ENCODE assay signal across 2 cellular contexts in the genomic region with DNA sequence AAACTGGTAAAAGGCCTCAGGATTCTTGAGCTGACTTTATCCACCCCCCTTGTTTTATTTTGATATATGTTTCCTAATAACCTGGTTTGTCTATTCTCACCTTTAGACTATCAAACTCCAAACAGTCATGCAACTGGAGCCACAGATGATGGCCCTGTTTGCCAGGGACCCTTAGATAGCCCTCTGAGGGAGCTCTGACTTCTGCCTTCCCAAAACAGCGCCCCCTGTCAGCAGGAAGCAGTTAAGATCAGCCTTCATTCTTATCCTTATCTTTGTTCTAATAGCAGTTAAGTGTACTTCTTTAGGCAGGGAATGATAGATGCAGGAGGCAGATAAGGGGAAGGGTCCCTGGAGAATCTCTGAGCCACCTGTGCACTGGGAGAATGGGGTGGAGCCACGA.
TF ChIP-seq lines count a peak whose summit lies in the region.

No MANE protein-coding gene starts in this region.

TF ChIP-seq in HCT116, 20 proteins besides CTCF, POLR2A, EP300 and RAD21:
- TF ChIP-seq, protein P1, sequence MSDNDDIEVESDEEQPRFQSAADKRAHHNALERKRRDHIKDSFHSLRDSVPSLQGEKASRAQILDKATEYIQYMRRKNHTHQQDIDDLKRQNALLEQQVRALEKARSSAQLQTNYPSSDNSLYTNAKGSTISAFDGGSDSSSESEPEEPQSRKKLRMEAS (IDR thresholded peaks at IDR 0.05) = no peak
- TF ChIP-seq, protein P2, sequence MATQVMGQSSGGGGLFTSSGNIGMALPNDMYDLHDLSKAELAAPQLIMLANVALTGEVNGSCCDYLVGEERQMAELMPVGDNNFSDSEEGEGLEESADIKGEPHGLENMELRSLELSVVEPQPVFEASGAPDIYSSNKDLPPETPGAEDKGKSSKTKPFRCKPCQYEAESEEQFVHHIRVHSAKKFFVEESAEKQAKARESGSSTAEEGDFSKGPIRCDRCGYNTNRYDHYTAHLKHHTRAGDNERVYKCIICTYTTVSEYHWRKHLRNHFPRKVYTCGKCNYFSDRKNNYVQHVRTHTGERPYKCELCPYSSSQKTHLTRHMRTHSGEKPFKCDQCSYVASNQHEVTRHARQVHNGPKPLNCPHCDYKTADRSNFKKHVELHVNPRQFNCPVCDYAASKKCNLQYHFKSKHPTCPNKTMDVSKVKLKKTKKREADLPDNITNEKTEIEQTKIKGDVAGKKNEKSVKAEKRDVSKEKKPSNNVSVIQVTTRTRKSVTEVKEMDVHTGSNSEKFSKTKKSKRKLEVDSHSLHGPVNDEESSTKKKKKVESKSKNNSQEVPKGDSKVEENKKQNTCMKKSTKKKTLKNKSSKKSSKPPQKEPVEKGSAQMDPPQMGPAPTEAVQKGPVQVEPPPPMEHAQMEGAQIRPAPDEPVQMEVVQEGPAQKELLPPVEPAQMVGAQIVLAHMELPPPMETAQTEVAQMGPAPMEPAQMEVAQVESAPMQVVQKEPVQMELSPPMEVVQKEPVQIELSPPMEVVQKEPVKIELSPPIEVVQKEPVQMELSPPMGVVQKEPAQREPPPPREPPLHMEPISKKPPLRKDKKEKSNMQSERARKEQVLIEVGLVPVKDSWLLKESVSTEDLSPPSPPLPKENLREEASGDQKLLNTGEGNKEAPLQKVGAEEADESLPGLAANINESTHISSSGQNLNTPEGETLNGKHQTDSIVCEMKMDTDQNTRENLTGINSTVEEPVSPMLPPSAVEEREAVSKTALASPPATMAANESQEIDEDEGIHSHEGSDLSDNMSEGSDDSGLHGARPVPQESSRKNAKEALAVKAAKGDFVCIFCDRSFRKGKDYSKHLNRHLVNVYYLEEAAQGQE (IDR thresholded peaks at IDR 0.05; ENCODE audit: low read depth) = no peak
- no peak for TF ChIP-seq TCF7L2 (IDR thresholded peaks at IDR 0.05; ENCODE audit: borderline replicate concordance, extremely low read depth, insufficient read depth, insufficient read length)
- TF ChIP-seq EZH2phosphoT487 (IDR thresholded peaks at IDR 0.05; ENCODE audit: borderline replicate concordance) = no peak
- TF ChIP-seq ZFX (IDR thresholded peaks at IDR 0.05) = no peak
- no peak for TF ChIP-seq CBX3 (IDR thresholded peaks at IDR 0.05; ENCODE audit: low read depth)
- TF ChIP-seq, protein P3, sequence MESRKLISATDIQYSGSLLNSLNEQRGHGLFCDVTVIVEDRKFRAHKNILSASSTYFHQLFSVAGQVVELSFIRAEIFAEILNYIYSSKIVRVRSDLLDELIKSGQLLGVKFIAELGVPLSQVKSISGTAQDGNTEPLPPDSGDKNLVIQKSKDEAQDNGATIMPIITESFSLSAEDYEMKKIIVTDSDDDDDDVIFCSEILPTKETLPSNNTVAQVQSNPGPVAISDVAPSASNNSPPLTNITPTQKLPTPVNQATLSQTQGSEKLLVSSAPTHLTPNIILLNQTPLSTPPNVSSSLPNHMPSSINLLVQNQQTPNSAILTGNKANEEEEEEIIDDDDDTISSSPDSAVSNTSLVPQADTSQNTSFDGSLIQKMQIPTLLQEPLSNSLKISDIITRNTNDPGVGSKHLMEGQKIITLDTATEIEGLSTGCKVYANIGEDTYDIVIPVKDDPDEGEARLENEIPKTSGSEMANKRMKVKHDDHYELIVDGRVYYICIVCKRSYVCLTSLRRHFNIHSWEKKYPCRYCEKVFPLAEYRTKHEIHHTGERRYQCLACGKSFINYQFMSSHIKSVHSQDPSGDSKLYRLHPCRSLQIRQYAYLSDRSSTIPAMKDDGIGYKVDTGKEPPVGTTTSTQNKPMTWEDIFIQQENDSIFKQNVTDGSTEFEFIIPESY (IDR thresholded peaks at IDR 0.05; ENCODE audit: extremely low read depth, insufficient replicate concordance, low read length) = no peak
TF ChIP-seq in HCT116: peak in this region for 0.

TF ChIP-seq in K562, 482 proteins besides CTCF, POLR2A, EP300 and RAD21:
- TF ChIP-seq ZEB2 (IDR thresholded peaks at IDR 0.05) = no peak
